ENCODE assay signal across 1 cellular context in genomic region chr1:40396420-40396819, GRCh38.
TF ChIP-seq lines count a peak whose summit lies in the region.

No MANE protein-coding gene starts in this region.

TF ChIP-seq in GM12878, 131 proteins besides CTCF, POLR2A, EP300 and RAD21:
- TF ChIP-seq JUND (IDR thresholded peaks at IDR 0.05; ENCODE audit: low read depth, low read length) (no peak), CBX3 (IDR thresholded peaks at IDR 0.05; ENCODE audit: borderline replicate concordance, low read depth) (no peak), CUX1 (IDR thresholded peaks at IDR 0.05; ENCODE audit: insufficient replicate concordance, low read depth, low read length) (no peak), TBL1XR1 (IDR thresholded peaks at IDR 0.05; ENCODE audit: low read depth, low read length) (no peak), ZNF217 (IDR thresholded peaks at IDR 0.05) (no peak), ZNF274 (IDR thresholded peaks at IDR 0.05; ENCODE audit: insufficient read depth, insufficient read length) (no peak), SKIL (IDR thresholded peaks at IDR 0.05; ENCODE audit: low read depth, poor library complexity, severe bottlenecking) (no peak), HCFC1 (IDR thresholded peaks at IDR 0.05; ENCODE audit: low read length) (no peak), FOXK2 (IDR thresholded peaks at IDR 0.05) (no peak), PRDM15 (CRISPR knock-in tag; IDR thresholded peaks at IDR 0.05) (no peak), HDAC6 (IDR thresholded peaks at IDR 0.05; ENCODE audit: unreplicated experiment) (no peak), ZBED1 (IDR thresholded peaks at IDR 0.05; ENCODE audit: borderline replicate concordance) (no peak), ELK1 (IDR thresholded peaks at IDR 0.05; ENCODE audit: low read depth, low read length) (no peak), NR2C2 (IDR thresholded peaks at IDR 0.05; ENCODE audit: borderline replicate concordance, control insufficient read depth, insufficient read length, low read depth) (no peak), KAT2A (conservative IDR thresholded peaks at IDR 0.05; ENCODE audit: control insufficient read depth, low read depth, low read length) (no peak), YBX1 (IDR thresholded peaks at IDR 0.05) (no peak), TCF3 (IDR thresholded peaks at IDR 0.05; ENCODE audit: borderline replicate concordance, insufficient read depth, low read depth, low read length) (no peak), BCLAF1 (IDR thresholded peaks at IDR 0.05) (no peak), CHD2 (IDR thresholded peaks at IDR 0.05; ENCODE audit: borderline replicate concordance, low read depth, low read length) (no peak), POU2F2 (IDR thresholded peaks at IDR 0.05; ENCODE audit: borderline replicate concordance, low read depth, low read length) (no peak)
TF ChIP-seq in GM12878: peak in this region for 0.
